18 cellular contexts compared by ENCODE assay signal in genomic region chrX:44032479-44032878, GRCh38. TPM values are rescaled to one million over a fixed set of nuclear protein-coding genes. Genes with fewer than 3 reads are reported as not detected.
DNase-seq lines count a peak whose midpoint lies in the region; ATAC-seq and TF ChIP-seq lines count a peak whose summit lies in the region.
"Had no signal": no experiment of that assay in that cellular context is flagged by ENCODE, and none has a peak within 500 bp of the region (broad histone marks: within the 10 kb centered on the region; RNA-seq: fewer than 3 reads in every experiment).

No MANE protein-coding gene starts in this region.

- TF ChIP-seq CTCF in foreskin fibroblast (IDR thresholded peaks at IDR 0.05; ENCODE audit: low read depth, low read length): no peak

- no peaks in the 10 kb centered on the region for H3K36me3 Mint-ChIP-seq in activated naive CD4-positive, alpha-beta T cell treated with anti-CD3 and anti-CD28 coated beads, Interleukin-2, amount 50 U/mL, for 24 hours
- peaks cover 4 to 6% of the 10 kb centered on the region in 2 donors for H3K36me3 Mint-ChIP-seq in activated naive CD4-positive, alpha-beta T cell treated with anti-CD3 and anti-CD28 coated beads, Interleukin-2, amount 50 U/mL, for 72 hours
- no peaks in the 10 kb centered on the region for H3K36me3 Mint-ChIP-seq in T-cell
- no peaks in the 10 kb centered on the region for H3K36me3 Mint-ChIP-seq in effector memory CD8-positive, alpha-beta T cell (ENCODE audit: insufficient read depth)
- H3K36me3 Mint-ChIP-seq in stimulated activated effector memory CD8-positive, alpha-beta T cell treated with anti-CD3 and anti-CD28 coated beads, Interleukin-12 subunit alpha, Interleukin-12 subunit beta, amount 100 ng/mL, for 72 hours: peaks cover 6% of the 10 kb centered on the region
- H3K36me3 Mint-ChIP-seq: CD14-positive monocyte had no signal

- no peaks in the 10 kb centered on the region for H3K9me3 Mint-ChIP-seq in activated naive CD4-positive, alpha-beta T cell treated with anti-CD3 and anti-CD28 coated beads, Interleukin-2, amount 50 U/mL, for 24 hours
- peaks cover 0 to 4% of the 10 kb centered on the region in 2 donors for H3K9me3 Mint-ChIP-seq in activated naive CD4-positive, alpha-beta T cell treated with anti-CD3 and anti-CD28 coated beads, Interleukin-2, amount 50 U/mL, for 72 hours
- H3K9me3 Mint-ChIP-seq in T-cell: no peaks in the 10 kb centered on the region
- no peaks in the 10 kb centered on the region for H3K9me3 Mint-ChIP-seq in effector memory CD8-positive, alpha-beta T cell
- H3K9me3 Mint-ChIP-seq in stimulated activated effector memory CD8-positive, alpha-beta T cell treated with anti-CD3 and anti-CD28 coated beads, Interleukin-12 subunit alpha, Interleukin-12 subunit beta, amount 100 ng/mL, for 72 hours: no peaks in the 10 kb centered on the region

- DNase-seq in activated naive CD4-positive, alpha-beta T cell treated with anti-CD3 and anti-CD28 coated beads, Interleukin-2, amount 50 U/mL, for 72 hours (ENCODE audit: low spot score in 2 of 2): no peak
- DNase-seq in T-cell (no peak), NCI-H2227 treated with DMSO at 0.1 percent for 48 hours (lab: John Stamatoyannopoulos, UW) (no peak), foreskin fibroblast (no peak)
- no peak for DNase-seq in effector memory CD8-positive, alpha-beta T cell
- DNase-seq in stimulated activated effector memory CD8-positive, alpha-beta T cell treated with anti-CD3 and anti-CD28 coated beads, Interleukin-12 subunit alpha, Interleukin-12 subunit beta, amount 100 ng/mL, for 72 hours (ENCODE audit: low spot score in 2 of 2): no peak
- DNase-seq: DND-41, GF-D8, KG1, NCI-H1105 treated with DMSO at 0.1 percent for 48 hours, NCI-H2029, NCI-H524, Peyer's patch, Right ventricle myocardium superior had no signal

- CTCF ChIA-PET in T-cell (lab: Charles Lee): interaction anchor here in 1 of 2 donors (0.7 kb wide), 1 partner anchor 26 kb away, joined by 5 read pairs; no protein-coding TSS in a partner anchor

- no peaks in the 10 kb centered on the region for H3K27me3 Mint-ChIP-seq in activated naive CD4-positive, alpha-beta T cell treated with anti-CD3 and anti-CD28 coated beads, Interleukin-2, amount 50 U/mL, for 24 hours
- H3K27me3 Mint-ChIP-seq in T-cell: peaks cover 0 to 19% of the 10 kb centered on the region in 2 donors
- H3K27me3 Mint-ChIP-seq in effector memory CD8-positive, alpha-beta T cell: no peaks in the 10 kb centered on the region

- H3K4me3 Mint-ChIP-seq in activated naive CD4-positive, alpha-beta T cell treated with anti-CD3 and anti-CD28 coated beads, Interleukin-2, amount 50 U/mL, for 24 hours: no peak overlapping the region
- no peak overlapping the region for H3K4me3 Mint-ChIP-seq in T-cell
- H3K4me3 Mint-ChIP-seq in effector memory CD8-positive, alpha-beta T cell: no peak overlapping the region
- H3K4me3 Mint-ChIP-seq in stimulated activated effector memory CD8-positive, alpha-beta T cell treated with anti-CD3 and anti-CD28 coated beads, Interleukin-12 subunit alpha, Interleukin-12 subunit beta, amount 100 ng/mL, for 72 hours: peak overlapping the region; percentile 44
- H3K4me3 Mint-ChIP-seq: CD14-positive monocyte had no signal

- H3K4me1 Mint-ChIP-seq in activated naive CD4-positive, alpha-beta T cell treated with anti-CD3 and anti-CD28 coated beads, Interleukin-2, amount 50 U/mL, for 24 hours: peaks cover 19% of the 10 kb centered on the region
- peaks cover 0 to 33% (median 21%) of the 10 kb centered on the region in 3 donors for H3K4me1 Mint-ChIP-seq in T-cell
- peaks cover 6 to 12% of the 10 kb centered on the region in 2 donors for H3K4me1 Mint-ChIP-seq in effector memory CD8-positive, alpha-beta T cell (ENCODE audit: low read depth in 2 of 2)
- peaks cover 12% of the 10 kb centered on the region for H3K4me1 Mint-ChIP-seq in stimulated activated effector memory CD8-positive, alpha-beta T cell treated with anti-CD3 and anti-CD28 coated beads, Interleukin-12 subunit alpha, Interleukin-12 subunit beta, amount 100 ng/mL, for 72 hours

- no peak for ATAC-seq in activated naive CD4-positive, alpha-beta T cell treated with anti-CD3 and anti-CD28 coated beads, Interleukin-2, amount 50 U/mL, for 72 hours
- peak in 1 of 4 experiments; percentile 46 for ATAC-seq in T-cell (replicated peaks in 1 of 4)
- peak; percentile 29 for ATAC-seq in effector memory CD8-positive, alpha-beta T cell (replicated peaks)
- no peak for ATAC-seq in stimulated activated effector memory CD8-positive, alpha-beta T cell treated with anti-CD3 and anti-CD28 coated beads, Interleukin-12 subunit alpha, Interleukin-12 subunit beta, amount 100 ng/mL, for 72 hours
- ATAC-seq in HG03108 (IDR thresholded peaks at IDR 0.05; ENCODE audit: unreplicated experiment): no peak

- POLR2A ChIA-PET in T-cell (lab: Charles Lee): no interaction called here

- no peak overlapping the region for H3K4me3 ChIP-seq in foreskin fibroblast (ENCODE audit: low read depth in 1 of 2, low read length in 2 of 2)
- H3K4me3 ChIP-seq: Peyer's patch had no signal

- H3K27ac Mint-ChIP-seq in activated naive CD4-positive, alpha-beta T cell treated with anti-CD3 and anti-CD28 coated beads, Interleukin-2, amount 50 U/mL, for 24 hours: peak overlapping the region; percentile 20
- peak overlapping the region in 1 of 2 donors; percentile 60 for H3K27ac Mint-ChIP-seq in activated naive CD4-positive, alpha-beta T cell treated with anti-CD3 and anti-CD28 coated beads, Interleukin-2, amount 50 U/mL, for 72 hours
- peak overlapping the region; percentile 49 to 79 for H3K27ac Mint-ChIP-seq in T-cell
- peak overlapping the region; percentile 59 to 92 for H3K27ac Mint-ChIP-seq in effector memory CD8-positive, alpha-beta T cell
- peak overlapping the region; percentile 61 for H3K27ac Mint-ChIP-seq in stimulated activated effector memory CD8-positive, alpha-beta T cell treated with anti-CD3 and anti-CD28 coated beads, Interleukin-12 subunit alpha, Interleukin-12 subunit beta, amount 100 ng/mL, for 72 hours
- H3K27ac Mint-ChIP-seq: CD14-positive monocyte had no signal

RNA-seq across cellular contexts. Expression of gene NDP, which starts 59.3 kb away (rescaled TPM):
- not detected for total RNA-seq in activated naive CD4-positive, alpha-beta T cell treated with anti-CD3 and anti-CD28 coated beads, Interleukin-2, amount 50 U/mL, for 72 hours
- total RNA-seq in T-cell: not detected
- total RNA-seq: MCF 10A, Right ventricle myocardium superior had no signal
